Comparison of ENCODE assay signal across 1 cellular context in the genomic region with DNA sequence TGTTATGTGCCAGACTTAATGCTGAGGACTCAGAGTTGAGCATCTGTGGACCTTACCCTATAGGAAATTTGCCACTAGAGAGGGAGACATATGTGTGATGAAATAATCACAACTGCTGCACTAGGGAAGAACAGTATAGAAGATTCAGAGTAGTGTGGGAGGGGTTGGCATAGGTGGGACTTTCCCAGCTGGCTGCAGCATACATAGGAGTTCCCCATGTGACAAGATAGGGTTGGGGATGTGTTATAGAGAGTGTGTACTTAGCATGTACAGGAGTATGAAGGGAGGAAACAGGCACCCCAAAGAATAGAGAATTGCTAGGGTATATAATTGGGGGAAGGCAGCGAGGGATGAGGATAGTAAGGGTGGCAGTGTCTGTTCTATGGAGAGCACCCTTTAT.
A peak's percentile ranks its signal among the peaks of the same experiment; 100 is the strongest.
TF ChIP-seq lines count a peak whose summit lies in the region.

No MANE protein-coding gene starts in this region.

TF ChIP-seq in GM12878, 131 proteins besides CTCF, POLR2A, EP300 and RAD21:
- TF ChIP-seq RAD51 (IDR thresholded peaks at IDR 0.05) (peak; percentile 61), ZNF384 (IDR thresholded peaks at IDR 0.05; ENCODE audit: borderline replicate concordance, low read depth, low read length) (no peak), ZSCAN29 (IDR thresholded peaks at IDR 0.05) (no peak), IKZF1 (conservative IDR thresholded peaks at IDR 0.05) (0 out of 2 replicates have a peak, but pooled peaks have one; percentile 20)
- TF ChIP-seq, protein P1, sequence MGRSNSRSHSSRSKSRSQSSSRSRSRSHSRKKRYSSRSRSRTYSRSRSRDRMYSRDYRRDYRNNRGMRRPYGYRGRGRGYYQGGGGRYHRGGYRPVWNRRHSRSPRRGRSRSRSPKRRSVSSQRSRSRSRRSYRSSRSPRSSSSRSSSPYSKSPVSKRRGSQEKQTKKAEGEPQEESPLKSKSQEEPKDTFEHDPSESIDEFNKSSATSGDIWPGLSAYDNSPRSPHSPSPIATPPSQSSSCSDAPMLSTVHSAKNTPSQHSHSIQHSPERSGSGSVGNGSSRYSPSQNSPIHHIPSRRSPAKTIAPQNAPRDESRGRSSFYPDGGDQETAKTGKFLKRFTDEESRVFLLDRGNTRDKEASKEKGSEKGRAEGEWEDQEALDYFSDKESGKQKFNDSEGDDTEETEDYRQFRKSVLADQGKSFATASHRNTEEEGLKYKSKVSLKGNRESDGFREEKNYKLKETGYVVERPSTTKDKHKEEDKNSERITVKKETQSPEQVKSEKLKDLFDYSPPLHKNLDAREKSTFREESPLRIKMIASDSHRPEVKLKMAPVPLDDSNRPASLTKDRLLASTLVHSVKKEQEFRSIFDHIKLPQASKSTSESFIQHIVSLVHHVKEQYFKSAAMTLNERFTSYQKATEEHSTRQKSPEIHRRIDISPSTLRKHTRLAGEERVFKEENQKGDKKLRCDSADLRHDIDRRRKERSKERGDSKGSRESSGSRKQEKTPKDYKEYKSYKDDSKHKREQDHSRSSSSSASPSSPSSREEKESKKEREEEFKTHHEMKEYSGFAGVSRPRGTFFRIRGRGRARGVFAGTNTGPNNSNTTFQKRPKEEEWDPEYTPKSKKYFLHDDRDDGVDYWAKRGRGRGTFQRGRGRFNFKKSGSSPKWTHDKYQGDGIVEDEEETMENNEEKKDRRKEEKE (IDR thresholded peaks at IDR 0.05): no peak
- TF ChIP-seq, protein P2, sequence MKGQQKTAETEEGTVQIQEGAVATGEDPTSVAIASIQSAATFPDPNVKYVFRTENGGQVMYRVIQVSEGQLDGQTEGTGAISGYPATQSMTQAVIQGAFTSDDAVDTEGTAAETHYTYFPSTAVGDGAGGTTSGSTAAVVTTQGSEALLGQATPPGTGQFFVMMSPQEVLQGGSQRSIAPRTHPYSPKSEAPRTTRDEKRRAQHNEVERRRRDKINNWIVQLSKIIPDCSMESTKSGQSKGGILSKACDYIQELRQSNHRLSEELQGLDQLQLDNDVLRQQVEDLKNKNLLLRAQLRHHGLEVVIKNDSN (IDR thresholded peaks at IDR 0.05; ENCODE audit: borderline replicate concordance, extremely low read length, insufficient read depth, low read depth, low read length): peak; percentile 4
